In the genomic region with DNA sequence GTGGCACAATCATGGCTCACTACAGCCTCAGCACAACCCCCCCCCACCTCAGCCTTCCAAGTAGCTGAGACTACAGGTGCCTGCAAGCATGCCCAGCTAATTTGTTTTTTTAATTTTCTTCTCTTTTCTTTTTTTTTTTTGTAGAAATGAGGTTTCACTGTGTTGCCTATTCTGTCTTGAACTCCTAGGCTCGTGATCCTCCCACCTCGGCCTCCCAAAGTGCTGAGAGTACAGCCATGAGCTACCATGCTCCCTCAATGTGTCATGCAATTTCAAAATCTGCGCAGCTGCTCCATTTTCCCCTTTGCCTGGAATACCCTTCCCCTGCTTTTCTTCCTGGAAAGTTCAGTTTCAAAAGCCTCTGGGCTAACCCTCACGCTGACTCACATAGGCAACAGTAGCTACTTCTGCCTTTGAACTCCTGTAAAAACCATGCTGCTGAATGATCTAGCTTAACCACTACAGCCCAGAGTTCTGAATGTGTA, we compare ENCODE assay signal across 14 cellular contexts.
A peak's percentile ranks its signal among the peaks of the same experiment; 100 is the strongest.
DNase-seq lines count a peak whose midpoint lies in the region; ATAC-seq, FAIRE-seq and TF ChIP-seq lines count a peak whose summit lies in the region.
"Had no signal": no experiment of that assay in that cellular context is flagged by ENCODE, and none has a peak within 500 bp of the region (broad histone marks: within the 10 kb centered on the region; RNA-seq: fewer than 3 reads in every experiment).

No MANE protein-coding gene starts in this region.

- H3K27me3 ChIP-seq in endodermal cell (ENCODE audit: control insufficient read depth, insufficient read depth, low read length, poor library complexity, severe bottlenecking): no peaks in the 10 kb centered on the region

- H3K36me3 Mint-ChIP-seq in activated naive CD8-positive, alpha-beta T cell treated with anti-CD3 and anti-CD28 coated beads, Interleukin-2, amount 50 U/mL, for 24 hours (ENCODE audit: low read depth): peaks cover 2% of the 10 kb centered on the region
- H3K36me3 Mint-ChIP-seq in endodermal cell (ENCODE audit: low read depth): no peaks in the 10 kb centered on the region
- H3K36me3 Mint-ChIP-seq: stimulated activated naive B cell treated with anti-CD40 and anti-IgM and Interleukin-4, amounts not matched to agents 10 μg/mL and 1 μg/mL and 100 μg/mL, for 72 hours had no signal

- FAIRE-seq in HTR-8/SVneo (lab: Jason Lieb, UNC): peak; percentile 79
- FAIRE-seq: HepG2 had no signal

- peaks cover 83% of the 10 kb centered on the region for H3K4me1 Mint-ChIP-seq in activated naive CD8-positive, alpha-beta T cell treated with anti-CD3 and anti-CD28 coated beads, Interleukin-2, amount 50 U/mL, for 24 hours
- H3K4me1 Mint-ChIP-seq in endodermal cell: peaks cover 18% of the 10 kb centered on the region

- H3K27me3 Mint-ChIP-seq in activated naive CD8-positive, alpha-beta T cell treated with anti-CD3 and anti-CD28 coated beads, Interleukin-2, amount 50 U/mL, for 24 hours: no peaks in the 10 kb centered on the region
- H3K27me3 Mint-ChIP-seq in endodermal cell (ENCODE audit: insufficient read depth): peaks cover 3% of the 10 kb centered on the region
- H3K27me3 Mint-ChIP-seq: stimulated activated naive B cell treated with anti-CD40 and anti-IgM and Interleukin-4, amounts not matched to agents 10 μg/mL and 1 μg/mL and 100 μg/mL, for 72 hours had no signal

- TF ChIP-seq CTCF in endodermal cell (conservative IDR thresholded peaks at IDR 0.05): no peak

- peak overlapping the region; percentile 20 for H3K4me3 Mint-ChIP-seq in activated naive CD8-positive, alpha-beta T cell treated with anti-CD3 and anti-CD28 coated beads, Interleukin-2, amount 50 U/mL, for 24 hours
- no peak overlapping the region for H3K4me3 Mint-ChIP-seq in endodermal cell
- H3K4me3 Mint-ChIP-seq: stimulated activated naive B cell treated with anti-CD40 and anti-IgM and Interleukin-4, amounts not matched to agents 10 μg/mL and 1 μg/mL and 100 μg/mL, for 72 hours had no signal

- no peaks in the 10 kb centered on the region for H3K36me3 ChIP-seq in endodermal cell (ENCODE audit: control insufficient read depth, insufficient read depth, low read length)

- DNase-seq in HTR-8/SVneo (ENCODE audit: insufficient read length, low spot score) (no peak), midbrain (lab: John Stamatoyannopoulos, UW) (no peak), endodermal cell (no peak), KG1 (lab: John Stamatoyannopoulos, UW) (no peak)
- DNase-seq in activated CD4-positive, alpha-beta T cell treated with anti-CD3 and anti-CD28 coated beads for 48 hours: peak; percentile 63
- peak; percentile 46 for DNase-seq in activated naive CD8-positive, alpha-beta T cell treated with anti-CD3 and anti-CD28 coated beads, Interleukin-2, amount 50 U/mL, for 24 hours
- peak; percentile 19 to 31 for DNase-seq in stimulated activated CD4-positive, alpha-beta T cell treated with anti-CD3 and anti-CD28 coated beads, Interleukin-1b, Interleukin-23, amount 100 ng/mL, for 4 hours (ENCODE audit: low read depth in 2 of 2)
- DNase-seq: C1 segment of cervical spinal cord; NCI-H2029 treated with DMSO at 0.1 percent for 48 hours; stimulated activated naive B cell treated with anti-CD40 and anti-IgM and Interleukin-4, amounts not matched to agents 10 μg/mL and 1 μg/mL and 100 μg/mL, for 72 hours; SW 1271 had no signal

- H3K9me3 Mint-ChIP-seq in activated naive CD8-positive, alpha-beta T cell treated with anti-CD3 and anti-CD28 coated beads, Interleukin-2, amount 50 U/mL, for 24 hours: no peaks in the 10 kb centered on the region
- no peaks in the 10 kb centered on the region for H3K9me3 Mint-ChIP-seq in endodermal cell
- H3K9me3 Mint-ChIP-seq: stimulated activated naive B cell treated with anti-CD40 and anti-IgM and Interleukin-4, amounts not matched to agents 10 μg/mL and 1 μg/mL and 100 μg/mL, for 72 hours had no signal

- no peak overlapping the region for H3K9ac ChIP-seq in endodermal cell (ENCODE audit: extremely low read depth, low read length, poor library complexity, severe bottlenecking)

- H3K4me3 ChIP-seq in endodermal cell (ENCODE audit: low read length): no peak overlapping the region

- peak overlapping the region; percentile 90 for H3K27ac Mint-ChIP-seq in activated naive CD8-positive, alpha-beta T cell treated with anti-CD3 and anti-CD28 coated beads, Interleukin-2, amount 50 U/mL, for 24 hours
- H3K27ac Mint-ChIP-seq in endodermal cell: no peak overlapping the region

- H3K4me1 ChIP-seq in endodermal cell (ENCODE audit: control insufficient read depth, insufficient read depth, low read length): peaks cover 4% of the 10 kb centered on the region

- H3K9me3 ChIP-seq in endodermal cell (ENCODE audit: control insufficient read depth, low read length): no peaks in the 10 kb centered on the region

- 95% methylated on average over 4 of the region's 4 CpGs for WGBS in endodermal cell (ENCODE audit: insufficient coverage in 1 of 2, insufficient read length in 1 of 2), 2 experiments

- ATAC-seq in activated naive CD8-positive, alpha-beta T cell treated with anti-CD3 and anti-CD28 coated beads, Interleukin-2, amount 50 U/mL, for 24 hours: peak; percentile 91
- no peak for ATAC-seq in GM18907 (IDR thresholded peaks at IDR 0.05; ENCODE audit: unreplicated experiment)
- ATAC-seq: HepG2, sciatic nerve had no signal

- no peak overlapping the region for H3K27ac ChIP-seq in endodermal cell (ENCODE audit: low read depth, low read length)

Comparison
In these comparisons a context has a peak if more than half of its experiments do, and no peak if none do; other contexts are left out.
1. DNase-seq: peak in activated CD4-positive, alpha-beta T cell treated with anti-CD3 and anti-CD28 coated beads for 48 hours (single experiment), activated naive CD8-positive, alpha-beta T cell treated with anti-CD3 and anti-CD28 coated beads, Interleukin-2, amount 50 U/mL, for 24 hours (single experiment) and stimulated activated CD4-positive, alpha-beta T cell treated with anti-CD3 and anti-CD28 coated beads, Interleukin-1b, Interleukin-23, amount 100 ng/mL, for 4 hours (2 of 2); none in HTR-8/SVneo (single experiment), midbrain (single experiment), endodermal cell (single experiment) and KG1 (single experiment).